Comparison of ENCODE assay signal across 13 cellular contexts in the genomic region with DNA sequence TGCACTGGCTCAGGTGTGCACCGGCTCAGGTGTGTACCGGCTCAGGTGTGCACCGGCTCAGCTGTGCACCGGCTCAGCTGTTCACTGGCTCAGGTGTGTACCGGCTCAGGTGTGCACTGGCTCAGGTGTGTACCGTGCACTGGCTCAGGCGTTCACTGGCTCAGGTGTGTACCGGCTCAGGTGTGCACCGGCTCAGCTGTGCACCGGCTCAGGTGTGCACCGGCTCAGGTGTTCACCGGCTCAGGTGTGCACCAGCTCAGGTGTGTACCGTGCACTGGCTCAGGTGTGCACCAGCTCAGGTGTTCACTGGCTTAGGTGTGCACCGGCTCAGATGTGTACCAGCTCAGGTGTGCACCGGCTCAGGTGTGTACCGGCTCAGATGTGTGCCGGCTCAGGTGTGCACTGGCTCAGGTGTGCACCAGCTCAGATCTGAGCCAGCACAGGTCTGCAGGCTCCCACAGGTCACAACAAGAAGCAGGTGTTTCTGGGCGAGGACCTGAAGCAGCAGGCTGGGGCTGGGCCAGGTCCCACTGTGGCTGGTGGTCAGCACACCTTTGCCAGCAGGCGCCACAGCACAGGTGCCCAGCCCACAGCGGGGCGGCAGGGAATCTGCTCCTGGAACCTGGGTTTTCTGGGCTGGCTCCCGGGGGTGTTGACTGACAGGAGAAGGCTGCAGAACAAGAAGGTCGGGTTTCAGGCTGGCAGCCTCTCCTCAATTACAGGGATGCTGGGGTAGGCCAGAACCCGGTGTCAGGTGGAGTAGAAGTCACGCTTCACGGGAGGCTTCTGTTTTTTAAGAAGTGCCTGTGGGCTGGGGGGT. TPM values are rescaled to one million over a fixed set of nuclear protein-coding genes. Genes with fewer than 3 reads are reported as not detected.
DNase-seq lines count a peak whose midpoint lies in the region; ATAC-seq, FAIRE-seq and TF ChIP-seq lines count a peak whose summit lies in the region.
"Had no signal": no experiment of that assay in that cellular context is flagged by ENCODE, and none has a peak within 500 bp of the region (broad histone marks: within the 10 kb centered on the region; RNA-seq: fewer than 3 reads in every experiment).

No MANE protein-coding gene starts in this region.

- H3K27me3 ChIP-seq in K562 (ENCODE audit: control insufficient read depth in 2 of 2, insufficient read depth in 2 of 2, low read length in 2 of 2) (peaks cover 0 to 7% of the 10 kb centered on the region in 2 experiments; a peak in 2 of 5 replicates), pancreas (no peaks in the 10 kb centered on the region)
- peaks cover 11% of the 10 kb centered on the region for H3K27me3 ChIP-seq in CD8-positive, alpha-beta memory T cell (ENCODE audit: insufficient read depth, low read length, poor library complexity, severe bottlenecking)

- no TSS peak for BruUV-seq in K562 (replicated peaks; lab: Mats Ljungman, UMichigan)

- H3K4me3 Mint-ChIP-seq in naive thymus-derived CD8-positive, alpha-beta T cell, result peak overlapping the region in 1 of 10 donors; percentile 14
- H3K4me3 Mint-ChIP-seq in CD8-positive, alpha-beta memory T cell, result peak overlapping the region in 1 of 7 donors; percentile 82

- H3K9me3 ChIP-seq in K562 (replicated peaks; ENCODE audit: control insufficient read depth, insufficient read depth, low read depth, low read length), result no peaks in the 10 kb centered on the region
- H3K9me3 ChIP-seq in pancreas, result no peaks in the 10 kb centered on the region
- no peaks in the 10 kb centered on the region for H3K9me3 ChIP-seq in CD8-positive, alpha-beta memory T cell (ENCODE audit: low read length)
- H3K9me3 ChIP-seq: SK-N-SH had no signal

- no peaks in the 10 kb centered on the region for H3K9me3 Mint-ChIP-seq in naive thymus-derived CD8-positive, alpha-beta T cell
- peaks cover 0 to 4% (median 0%) of the 10 kb centered on the region in 5 donors for H3K9me3 Mint-ChIP-seq in CD8-positive, alpha-beta memory T cell

- H3K27ac Mint-ChIP-seq in naive thymus-derived CD8-positive, alpha-beta T cell, result no peak overlapping the region
- H3K27ac Mint-ChIP-seq in CD8-positive, alpha-beta memory T cell, result peak overlapping the region in 1 of 8 donors; percentile 54

- peaks cover 2 to 20% (median 14%) of the 10 kb centered on the region in 4 donors for H3K4me1 Mint-ChIP-seq in naive thymus-derived CD8-positive, alpha-beta T cell
- H3K4me1 Mint-ChIP-seq in CD8-positive, alpha-beta memory T cell, result peaks cover 5 to 22% (median 8%) of the 10 kb centered on the region in 3 donors

- no peak for TF ChIP-seq POLR2A in K562 (conservative IDR thresholded peaks at IDR 0.05)

- peaks cover 0 to 21% (median 7%) of the 10 kb centered on the region in 5 donors for H3K27me3 Mint-ChIP-seq in naive thymus-derived CD8-positive, alpha-beta T cell
- peaks cover 7 to 10% of the 10 kb centered on the region in 2 donors for H3K27me3 Mint-ChIP-seq in CD8-positive, alpha-beta memory T cell

- H3K4me1 ChIP-seq in K562 (replicated peaks in 1 of 2; ENCODE audit: control insufficient read depth in 2 of 2, insufficient read depth in 2 of 2, low read length in 2 of 2), result peaks cover 0 to 50% of the 10 kb centered on the region in 2 experiments; a peak in 1 of 5 replicates
- peaks cover 15 to 36% (median 33%) of the 10 kb centered on the region in 3 donors for H3K4me1 ChIP-seq in pancreas
- H3K4me1 ChIP-seq in CD8-positive, alpha-beta memory T cell (ENCODE audit: insufficient read depth, low read length), result peaks cover 5% of the 10 kb centered on the region

- no peak overlapping the region for H2AFZ ChIP-seq in K562 (ENCODE audit: low read depth, low read length)

- no peak for TF ChIP-seq RAD21 in K562 (CRISPR knock-in tag; conservative IDR thresholded peaks at IDR 0.05 in 1 of 2, IDR thresholded peaks at IDR 0.05 in 1 of 2)

- TF ChIP-seq CTCF in K562 (IDR thresholded peaks at IDR 0.05 in 2 of 3, conservative IDR thresholded peaks at IDR 0.05 in 1 of 3; ENCODE audit: insufficient read depth in 2 of 3, low read depth in 1 of 3, low read length in 3 of 3), result no peak
- TF ChIP-seq CTCF in pancreas (IDR thresholded peaks at IDR 0.05), result no peak

- peaks cover 39% of the 10 kb centered on the region; the same call in 1 of the 3 replicates for H3K36me3 ChIP-seq in K562 (ENCODE audit: control insufficient read depth, insufficient read depth, low read length)
- H3K36me3 ChIP-seq in pancreas, result peaks cover 0 to 19% (median 5%) of the 10 kb centered on the region in 3 donors
- H3K36me3 ChIP-seq in CD8-positive, alpha-beta memory T cell (ENCODE audit: insufficient read depth, low read length), result no peaks in the 10 kb centered on the region

- no peak overlapping the region for H3K27ac ChIP-seq in K562 (ENCODE audit: extremely low read depth, low read depth, low read length)
- H3K27ac ChIP-seq in pancreas, result peak overlapping the region in 1 of 4 donors; percentile 30
- H3K27ac ChIP-seq in CD8-positive, alpha-beta memory T cell (ENCODE audit: low read depth, low read length), result no peak overlapping the region

- in situ Hi-C loops in K562 (cut with MboI), result no loop called here

- H3K4me2 ChIP-seq in K562 (ENCODE audit: insufficient read depth, low read length), result no peak overlapping the region
- H3K4me2 ChIP-seq: SK-N-SH had no signal

- FAIRE-seq in K562 (lab: Jason Lieb, UNC) (no peak), pancreas (lab: Jason Lieb, UNC) (no peak)

- no peak for TF ChIP-seq EP300 in K562 (IDR thresholded peaks at IDR 0.05; ENCODE audit: low read length)

- DNase-seq in DMS79 (lab: John Stamatoyannopoulos, UW), result peak; percentile 55
- DNase-seq in NCI-H1417 (lab: John Stamatoyannopoulos, UW), result peak; percentile 43 to 77 (median 52)
- no peak for DNase-seq in K562 (ENCODE audit: extremely low read depth in 1 of 4, low spot score in 3 of 4)
- peak in 4 of 6 donors; percentile 81 to 92 (median 86) for DNase-seq in pancreas
- DNase-seq in naive thymus-derived CD8-positive, alpha-beta T cell, result no peak
- DNase-seq in NCI-H1105 treated with DMSO at 0.1 percent for 48 hours (lab: John Stamatoyannopoulos, UW), result no peak
- no peak for DNase-seq in UCSD-AML1 (lab: John Stamatoyannopoulos, UW; ENCODE audit: unreplicated experiment)
- DNase-seq in CD8-positive, alpha-beta memory T cell, result no peak
- DNase-seq: activated CD4-positive, alpha-beta T cell treated with anti-CD3 and anti-CD28 coated beads for 4 hours; activated T-cell treated with anti-CD3 and anti-CD28 coated beads, Interleukin-2, amount 50 U/mL, for 48 hours; anterior cingulate cortex; foreskin melanocyte; SK-N-SH had no signal

- no peaks in the 10 kb centered on the region for H3K36me3 Mint-ChIP-seq in naive thymus-derived CD8-positive, alpha-beta T cell
- peaks cover 0 to 36% (median 0%) of the 10 kb centered on the region in 3 donors for H3K36me3 Mint-ChIP-seq in CD8-positive, alpha-beta memory T cell

- peaks cover 23% of the 10 kb centered on the region for H4K20me1 ChIP-seq in K562 (replicated peaks; ENCODE audit: control insufficient read depth, insufficient read depth, low read length)

- WGBS in K562 (ENCODE audit: insufficient coverage, low coverage, missing lambda C conversion rate), result 87% methylated on average over 14 of the region's 26 CpGs
- WGBS in pancreas, 2 donors, result 54 to 56% methylated on average over 26 of the region's 26 CpGs

- peaks cover 5% of the 10 kb centered on the region for H3K9me1 ChIP-seq in K562 (ENCODE audit: control insufficient read depth, insufficient read depth, low read length)

- CTCF ChIA-PET in K562 (lab: Yijun Ruan, JAX; ENCODE audit: low intra/inter-chr PET ratio), result no interaction called here
- CTCF ChIA-PET in CD8-positive, alpha-beta memory T cell (lab: Charles Lee), result no interaction called here

- H3K79me2 ChIP-seq in K562 (ENCODE audit: control insufficient read depth, insufficient read depth, low read length), result no peaks in the 10 kb centered on the region; the same call in 1 of the 3 replicates

- H3K4me3 ChIP-seq in K562, result no peak overlapping the region
- H3K4me3 ChIP-seq in pancreas, result no peak overlapping the region
- no peak overlapping the region for H3K4me3 ChIP-seq in CD8-positive, alpha-beta memory T cell (ENCODE audit: low read length)

- no peak overlapping the region for H3K9ac ChIP-seq in K562 (ENCODE audit: insufficient read depth in 1 of 2, low read depth in 2 of 2, low read length in 2 of 2)
- H3K9ac ChIP-seq: SK-N-SH had no signal

- POLR2A ChIA-PET in K562 (lab: Yijun Ruan, JAX), result no interaction called here
- POLR2A ChIA-PET in naive thymus-derived CD8-positive, alpha-beta T cell (lab: Charles Lee), result interaction anchor here (0.6 kb wide), 1 partner anchor 188 kb away, joined by 3 read pairs; no protein-coding TSS in a partner anchor
- POLR2A ChIA-PET in CD8-positive, alpha-beta memory T cell (lab: Charles Lee), result no interaction called here

- ATAC-seq in K562, result no peak; the same call in 1 of the 3 replicates
- peak; percentile 54 to 78 (median 66) for ATAC-seq in pancreas
- no peak for ATAC-seq in naive thymus-derived CD8-positive, alpha-beta T cell

- intact Hi-C loops in K562 (cut with micrococcal nuclease), result no loop called here
- intact Hi-C loops in pancreas (cut with DNase I), result no loop called here

TF ChIP-seq in K562, 482 proteins besides CTCF, POLR2A, EP300 and RAD21 (continues in another document):
- TF ChIP-seq POLR2G (IDR thresholded peaks at IDR 0.05; ENCODE audit: low read depth, low read length), result peak; percentile 66; the same call in 1 of the 2 replicates

RNA-seq across cellular contexts. Expression of a gene that starts 17.2 kb away (rescaled TPM):
- 12.2 and 22.8 TPM in 2 replicates for total RNA-seq in K562 (2011; cell fraction: chromatin; rRNA removed; ENCODE audit: low replicate concordance)
- total RNA-seq in K562 (2011; cell fraction: nucleolus; rRNA removed), result 23.4 and 25.7 TPM in 2 replicates
- 12.5 and 12.8 TPM in 2 replicates for total RNA-seq in K562 (2011; cell fraction: nucleoplasm; rRNA removed)
- 28.2 and 34.9 TPM in 2 replicates for total RNA-seq in K562 (2014; rRNA removed)
- total RNA-seq in K562 (2014; rRNA removed; fragmentation: Illumina TruSeq; extraction: Trizol), result 2.2 and 2.3 TPM in 2 replicates
- total RNA-seq in K562 (2015; rRNA removed; fragmentation: Illumina TruSeq; extraction: Trizol), result 10.7 and 14.2 TPM in 2 replicates
- 25.7 and 31.8 TPM in 2 replicates for total RNA-seq in K562 (2021)
- polyA plus RNA-seq in K562 (2011; rRNA removed), result 2.9 and 6.2 TPM in 2 replicates
- 14.1 and 23.9 TPM in 2 replicates for polyA plus RNA-seq in K562 (2011; cell fraction: cytosol; rRNA removed)
- 8.7 and 14.9 TPM in 2 replicates for polyA plus RNA-seq in K562 (2011; cell fraction: nucleus; rRNA removed)
- 24.6 and 38.9 TPM in 2 replicates for polyA plus RNA-seq in K562 (2012)
- 1.7 and 10.2 TPM in 2 replicates for polyA plus RNA-seq in K562 (2014; fragmentation: Illumina TruSeq; extraction: Trizol)
- under 1 TPM; 0.17 to 0.18 TPM for polyA plus RNA-seq in K562 (2014; fragmentation: Nextera tagmentation; extraction: Ambion mirVana)
- polyA plus RNA-seq in K562 (2014; rRNA removed), result 19.5 and 23.5 TPM in 2 replicates
- polyA minus RNA-seq in K562 (2011; rRNA and poly(A)+ RNA removed), result 1.9 and 2.0 TPM in 2 replicates
- polyA minus RNA-seq in K562 (2011; cell fraction: cytosol; rRNA and poly(A)+ RNA removed), result 19.5 and 23.5 TPM in 2 replicates
- polyA minus RNA-seq in K562 (2011; cell fraction: nucleus; rRNA and poly(A)+ RNA removed), result 6.1 and 6.4 TPM in 2 replicates
- total RNA-seq in pancreas, result 10 to 100 TPM; 11.1 to 28.3 (median 16.2) TPM
- polyA plus RNA-seq in pancreas, result 10 to 100 TPM; 18.9 to 20.8 TPM
- 1 to 10 TPM; 4.1 to 4.6 TPM for total RNA-seq in naive thymus-derived CD8-positive, alpha-beta T cell
- 1 to 10 TPM in 2 of 3 donors, under 1 TPM in 1; 0.42 to 4.8 (median 1.3) TPM for polyA plus RNA-seq in naive thymus-derived CD8-positive, alpha-beta T cell
- 10 to 100 TPM; 22.3 to 22.9 TPM for total RNA-seq in CD8-positive, alpha-beta memory T cell
- polyA plus RNA-seq in CD8-positive, alpha-beta memory T cell, result 2.6 TPM

Comparison
In these comparisons a context has a peak if more than half of its experiments do, and no peak if none do; other contexts are left out.
1. DNase-seq: peak in DMS79 (single experiment), NCI-H1417 (3 of 3) and pancreas (4 of 6); none in K562 (0 of 4), naive thymus-derived CD8-positive, alpha-beta T cell (0 of 10), NCI-H1105 treated with DMSO at 0.1 percent for 48 hours (single experiment), UCSD-AML1 (single experiment) and CD8-positive, alpha-beta memory T cell (0 of 5).
2. ATAC-seq: peak in pancreas (4 of 4); none in K562 (single experiment) and naive thymus-derived CD8-positive, alpha-beta T cell (0 of 2).